In genomic region chr20:62658593-62659159, GRCh38 we compare ENCODE assay signal across 19 cellular contexts. TPM values are rescaled to one million over a fixed set of nuclear protein-coding genes. Genes with fewer than 3 reads are reported as not detected.
"Had no signal": no experiment of that assay in that cellular context is flagged by ENCODE, and none has a peak within 500 bp of the region (broad histone marks: within the 10 kb centered on the region; RNA-seq: fewer than 3 reads in every experiment).

No MANE protein-coding gene starts in this region.

- DNase-seq: activated CD4-positive, alpha-beta memory T cell treated with anti-CD3 and anti-CD28 coated beads for 36 hours; activated CD4-positive, alpha-beta T cell treated with anti-CD3 and anti-CD28 coated beads for 36 hours; activated T-cell treated with anti-CD3 and anti-CD28 coated beads, Interleukin-2, amount 50 U/mL, for 1 hour; cortex of kidney; kidney; lower lobe of right lung; naive B cell; occipital lobe; retina; stimulated activated CD4-positive, alpha-beta T cell treated with anti-CD3 and anti-CD28 coated beads, Interleukin-4, amount 100 ng/mL, for 1 hour; stimulated activated naive CD4-positive, alpha-beta T cell; T-helper 1 cell; testis had no signal

- H3K36me3 ChIP-seq: cardiac muscle cell, vagina had no signal

- H3K27me3 Mint-ChIP-seq: activated CD4-positive, alpha-beta memory T cell treated with anti-CD3 and anti-CD28 coated beads for 36 hours; activated CD4-positive, alpha-beta T cell treated with anti-CD3 and anti-CD28 coated beads for 36 hours; naive B cell had no signal

- H3K27me3 ChIP-seq: cardiac muscle cell, testis, vagina had no signal

- FAIRE-seq: kidney had no signal

- H3K27ac Mint-ChIP-seq: activated CD4-positive, alpha-beta memory T cell treated with anti-CD3 and anti-CD28 coated beads for 36 hours; activated CD4-positive, alpha-beta T cell treated with anti-CD3 and anti-CD28 coated beads for 36 hours; type B pancreatic cell; WTC11 had no signal

- H3K9me3 Mint-ChIP-seq: activated CD4-positive, alpha-beta memory T cell treated with anti-CD3 and anti-CD28 coated beads for 36 hours; naive B cell; type B pancreatic cell; WTC11 had no signal

- H3K27ac ChIP-seq: cardiac muscle cell, epithelial cell of prostate, lower lobe of right lung, testis, vagina had no signal

- H3K9me3 ChIP-seq: lower lobe of right lung, testis, vagina had no signal

- H3K36me3 Mint-ChIP-seq: naive B cell, type B pancreatic cell, WTC11 had no signal

- H3K4me3 Mint-ChIP-seq: activated CD4-positive, alpha-beta memory T cell treated with anti-CD3 and anti-CD28 coated beads for 36 hours; activated CD4-positive, alpha-beta T cell treated with anti-CD3 and anti-CD28 coated beads for 36 hours; naive B cell; type B pancreatic cell; WTC11 had no signal

- H3K4me3 ChIP-seq: cardiac muscle cell, lower lobe of right lung, testis, vagina had no signal

- H3K4me1 ChIP-seq: vagina had no signal

- H3K4me1 Mint-ChIP-seq: activated CD4-positive, alpha-beta T cell treated with anti-CD3 and anti-CD28 coated beads for 36 hours had no signal

- ATAC-seq: activated CD4-positive, alpha-beta T cell treated with anti-CD3 and anti-CD28 coated beads for 36 hours; lower lobe of right lung; WTC11 had no signal

RNA-seq across cellular contexts. Expression of gene NTSR1, which starts 50.0 kb away (rescaled TPM):
- total RNA-seq: activated CD4-positive, alpha-beta memory T cell treated with anti-CD3 and anti-CD28 coated beads for 36 hours; lower lobe of right lung; mesenteric fat pad had no signal
- polyA plus RNA-seq: cardiac muscle cell had no signal
